12 cellular contexts compared by ENCODE assay signal in genomic region chr16:46962629-46963028, GRCh38. TPM values are rescaled to one million over a fixed set of nuclear protein-coding genes. Genes with fewer than 3 reads are reported as not detected.
DNase-seq lines count a peak whose midpoint lies in the region; ATAC-seq and TF ChIP-seq lines count a peak whose summit lies in the region.
"Had no signal": no experiment of that assay in that cellular context is flagged by ENCODE, and none has a peak within 500 bp of the region (broad histone marks: within the 10 kb centered on the region; RNA-seq: fewer than 3 reads in every experiment).

No MANE protein-coding gene starts in this region.

- no peak for DNase-seq in CD4-positive, CD25-positive, alpha-beta regulatory T cell
- DNase-seq in HCT116 (ENCODE audit: low read depth, low spot score) (no peak), adrenal gland (peak in 1 of 7 donors; percentile 32), HT-29 (ENCODE audit: low spot score) (no peak)
- DNase-seq in naive thymus-derived CD4-positive, alpha-beta T cell = no peak
- DNase-seq: COR-L47, NCI-H187, SHP77 treated with DMSO at 0.1 percent for 48 hours, substantia nigra had no signal

- H3K27ac Mint-ChIP-seq in CD4-positive, CD25-positive, alpha-beta regulatory T cell = peak overlapping the region; percentile 79 to 85 (median 79)
- peak overlapping the region in 7 of 9 donors; percentile 48 to 75 (median 72) for H3K27ac Mint-ChIP-seq in naive thymus-derived CD4-positive, alpha-beta T cell

- CTCF ChIA-PET in HCT116 (lab: Charles Lee) = interaction anchor here (0.7 to 1.4 kb wide), 2 partner anchors 9 to 14 kb away, joined by 3 to 4 read pairs; no protein-coding TSS in a partner anchor
- CTCF ChIA-PET in naive thymus-derived CD4-positive, alpha-beta T cell (lab: Charles Lee) = no interaction called here

- no peaks in the 10 kb centered on the region for H3K9me2 ChIP-seq in HCT116 (ENCODE audit: insufficient read depth)

- no peak for TF ChIP-seq RAD21 in HCT116 (IDR thresholded peaks at IDR 0.05; ENCODE audit: low read depth)

- no peaks in the 10 kb centered on the region for H3K9me3 Mint-ChIP-seq in CD4-positive, CD25-positive, alpha-beta regulatory T cell
- no peaks in the 10 kb centered on the region for H3K9me3 Mint-ChIP-seq in naive thymus-derived CD4-positive, alpha-beta T cell

- H4K20me1 ChIP-seq in HCT116 (ENCODE audit: insufficient read depth) = peaks cover 11% of the 10 kb centered on the region; the same call in 1 of the 2 replicates

- H3K4me3 ChIP-seq in CD4-positive, CD25-positive, alpha-beta regulatory T cell (ENCODE audit: low read depth, low read length) = no peak overlapping the region
- H3K4me3 ChIP-seq in HCT116 (replicated peaks in 1 of 2; ENCODE audit: low read depth in 1 of 2, low read length in 2 of 2) = no peak overlapping the region
- no peak overlapping the region for H3K4me3 ChIP-seq in adrenal gland
- no peak overlapping the region for H3K4me3 ChIP-seq in naive thymus-derived CD4-positive, alpha-beta T cell (ENCODE audit: low read length)

- no peaks in the 10 kb centered on the region for H3K27me3 Mint-ChIP-seq in CD4-positive, CD25-positive, alpha-beta regulatory T cell
- no peaks in the 10 kb centered on the region for H3K27me3 Mint-ChIP-seq in naive thymus-derived CD4-positive, alpha-beta T cell

- BruUV-seq in HCT116 (replicated peaks; lab: Mats Ljungman, UMichigan) = TSS peak; percentile 1

- TF ChIP-seq CTCF in HCT116 (IDR thresholded peaks at IDR 0.05 in 2 of 3, conservative IDR thresholded peaks at IDR 0.05 in 1 of 3; ENCODE audit: borderline replicate concordance in 1 of 3, insufficient read depth in 1 of 3, low read depth in 2 of 3, low read length in 2 of 3) (no peak), adrenal gland (IDR thresholded peaks at IDR 0.05) (no peak)

- intact Hi-C loops in HCT116 (cut with micrococcal nuclease) (no loop called here), adrenal gland (cut with DNase I) (no loop called here)
- intact Hi-C loops in naive thymus-derived CD4-positive, alpha-beta T cell (cut with micrococcal nuclease) = no loop called here

- H3K36me3 Mint-ChIP-seq in CD4-positive, CD25-positive, alpha-beta regulatory T cell = peaks cover 36% of the 10 kb centered on the region
- peaks cover 26 to 50% (median 36%) of the 10 kb centered on the region in 5 donors for H3K36me3 Mint-ChIP-seq in naive thymus-derived CD4-positive, alpha-beta T cell

- peak overlapping the region; percentile 68 for H3K27ac ChIP-seq in CD4-positive, CD25-positive, alpha-beta regulatory T cell (ENCODE audit: insufficient read depth, low read length, poor library complexity, severe bottlenecking)
- H3K27ac ChIP-seq in HCT116 (ENCODE audit: low read depth, low read length) (no peak overlapping the region), adrenal gland (peak overlapping the region; percentile 41 to 74 (median 69))
- H3K27ac ChIP-seq in naive thymus-derived CD4-positive, alpha-beta T cell (ENCODE audit: low read depth, low read length) = no peak overlapping the region

- H3K4me1 ChIP-seq in CD4-positive, CD25-positive, alpha-beta regulatory T cell (ENCODE audit: control insufficient read depth, insufficient read depth, low read length, poor library complexity, severe bottlenecking) = peaks cover 18% of the 10 kb centered on the region
- no peaks in the 10 kb centered on the region for H3K4me1 ChIP-seq in HCT116 (ENCODE audit: control insufficient read depth in 1 of 2, insufficient read depth in 2 of 2, low read length in 2 of 2)
- peaks cover 18 to 30% of the 10 kb centered on the region in 2 donors for H3K4me1 ChIP-seq in adrenal gland (replicated peaks in 1 of 2)
- peaks cover 0 to 15% of the 10 kb centered on the region in 2 donors for H3K4me1 ChIP-seq in naive thymus-derived CD4-positive, alpha-beta T cell (ENCODE audit: control insufficient read depth in 2 of 2, insufficient read depth in 2 of 2, low read length in 2 of 2)

- H3K9me3 ChIP-seq in CD4-positive, CD25-positive, alpha-beta regulatory T cell (ENCODE audit: control insufficient read depth in 2 of 2, low read length in 2 of 2) = no peaks in the 10 kb centered on the region
- H3K9me3 ChIP-seq in HCT116 (ENCODE audit: control insufficient read depth in 1 of 2, insufficient read depth in 1 of 2, low read depth in 1 of 2, low read length in 2 of 2) = no peaks in the 10 kb centered on the region
- H3K9me3 ChIP-seq in adrenal gland (replicated peaks in 1 of 3) = no peaks in the 10 kb centered on the region
- no peaks in the 10 kb centered on the region for H3K9me3 ChIP-seq in naive thymus-derived CD4-positive, alpha-beta T cell (ENCODE audit: control insufficient read depth in 2 of 3, low read length in 3 of 3)

- TF ChIP-seq POLR2A in HCT116 (IDR thresholded peaks at IDR 0.05; ENCODE audit: borderline replicate concordance, extremely low read depth, insufficient read depth, insufficient read length) (no peak), adrenal gland (IDR thresholded peaks at IDR 0.05) (no peak)

- H3K4me2 ChIP-seq in HCT116 (ENCODE audit: low read length) = no peak overlapping the region

- H3K79me2 ChIP-seq in HCT116 (ENCODE audit: insufficient read depth, low read length) = peaks cover 84% of the 10 kb centered on the region

- no peak for ATAC-seq in CD4-positive, CD25-positive, alpha-beta regulatory T cell (ENCODE audit: low read depth in 2 of 2)
- no peak for ATAC-seq in HCT116
- no peak for ATAC-seq in naive thymus-derived CD4-positive, alpha-beta T cell
- ATAC-seq in HG03432 (IDR thresholded peaks at IDR 0.05; ENCODE audit: unreplicated experiment) = no peak
- no peak for ATAC-seq in HG03571 (IDR thresholded peaks at IDR 0.05; ENCODE audit: unreplicated experiment)
- ATAC-seq in HG03521 (IDR thresholded peaks at IDR 0.05; ENCODE audit: unreplicated experiment) = no peak

- no peaks in the 10 kb centered on the region for H3K27me3 ChIP-seq in CD4-positive, CD25-positive, alpha-beta regulatory T cell (ENCODE audit: control insufficient read depth, insufficient read depth, low read length)
- H3K27me3 ChIP-seq in HCT116 (ENCODE audit: insufficient read depth, low read length) (no peaks in the 10 kb centered on the region), adrenal gland (no peaks in the 10 kb centered on the region)
- no peaks in the 10 kb centered on the region for H3K27me3 ChIP-seq in naive thymus-derived CD4-positive, alpha-beta T cell (ENCODE audit: control insufficient read depth in 2 of 2, insufficient read depth in 2 of 2, low read length in 2 of 2)

- 40 to 44% (median 42%) methylated on average over 3 of the region's 3 CpGs for WGBS in adrenal gland, 4 donors

- POLR2A ChIA-PET in HCT116 (lab: Charles Lee) = no interaction called here
- POLR2A ChIA-PET in naive thymus-derived CD4-positive, alpha-beta T cell (lab: Charles Lee) = interaction anchor here (2.7 kb wide), 1 partner anchor 11 kb away, joined by 22 read pairs; the partner anchor contains the start of gene DNAJA2

- RAD21 ChIA-PET in HCT116 (lab: Charles Lee; ENCODE audit: low non-redundant PET in 1 of 2, low total read pairs in 2 of 2, uncharacterized antibody in 2 of 2, unreplicated experiment in 2 of 2) = no interaction called here

- H3K4me1 Mint-ChIP-seq in CD4-positive, CD25-positive, alpha-beta regulatory T cell = peaks cover 16 to 64% (median 45%) of the 10 kb centered on the region in 4 donors
- peaks cover 19 to 54% (median 42%) of the 10 kb centered on the region in 7 donors for H3K4me1 Mint-ChIP-seq in naive thymus-derived CD4-positive, alpha-beta T cell

- H3K9ac ChIP-seq in HCT116 (ENCODE audit: low read length) = no peak overlapping the region

- H3K4me3 Mint-ChIP-seq in CD4-positive, CD25-positive, alpha-beta regulatory T cell = peak overlapping the region in 1 of 4 donors; percentile 44
- peak overlapping the region in 3 of 10 donors; percentile 6 to 27 (median 20) for H3K4me3 Mint-ChIP-seq in naive thymus-derived CD4-positive, alpha-beta T cell

- peaks cover 93% of the 10 kb centered on the region for H3K36me3 ChIP-seq in CD4-positive, CD25-positive, alpha-beta regulatory T cell (ENCODE audit: control insufficient read depth, insufficient read depth, low read length)
- peaks cover 67 to 79% of the 10 kb centered on the region in 2 experiments for H3K36me3 ChIP-seq in HCT116 (ENCODE audit: control insufficient read depth in 1 of 2, insufficient read depth in 2 of 2, low read length in 2 of 2)
- peaks cover 0 to 92% of the 10 kb centered on the region in 2 donors for H3K36me3 ChIP-seq in adrenal gland (replicated peaks in 1 of 2)
- H3K36me3 ChIP-seq in naive thymus-derived CD4-positive, alpha-beta T cell (ENCODE audit: control insufficient read depth in 2 of 3, insufficient read depth in 3 of 3, low read length in 3 of 3) = peaks cover 36 to 89% (median 52%) of the 10 kb centered on the region in 3 experiments

- H2AFZ ChIP-seq in HCT116 (ENCODE audit: low read depth, low read length, poor library complexity, severe bottlenecking) = no peak overlapping the region

TF ChIP-seq in HCT116, 20 proteins besides CTCF, POLR2A, EP300 and RAD21:
- TF ChIP-seq JUND (IDR thresholded peaks at IDR 0.05) = no peak

RNA-seq across cellular contexts. Expression of gene DNAJA2, which starts 10.8 kb away (rescaled TPM):
- total RNA-seq in CD4-positive, CD25-positive, alpha-beta regulatory T cell = 90.8 TPM
- 100 to 1,000 TPM in 2 of 4 donors, 10 to 100 TPM in 2; 93.2 to 110 (median 100) TPM for polyA plus RNA-seq in CD4-positive, CD25-positive, alpha-beta regulatory T cell
- total RNA-seq in HCT116 (2021; ENCODE audit: unreplicated experiment) (68.2 TPM), adrenal gland (10 to 100 TPM; 48.6 to 80.1 (median 71.4) TPM)
- 32.3 and 35.0 TPM in 2 replicates for polyA plus RNA-seq in HCT116 (2012)
- polyA plus RNA-seq in adrenal gland = 10 to 100 TPM; 34.7 to 81.6 (median 35.7) TPM
- total RNA-seq in naive thymus-derived CD4-positive, alpha-beta T cell = 10 to 100 TPM; 59.4 to 73.3 (median 60.9) TPM
- polyA plus RNA-seq in naive thymus-derived CD4-positive, alpha-beta T cell = 10 to 100 TPM; 69.2 to 98.2 TPM
- 35.4 and 36.5 TPM in 2 replicates for total RNA-seq in HT-29 (2014; rRNA removed; shearing (Covaris generic))

Comparison
In these comparisons a context has a peak if more than half of its experiments do, and no peak if none do; other contexts are left out.
1. H3K27ac ChIP-seq: peak in CD4-positive, CD25-positive, alpha-beta regulatory T cell (single experiment) and adrenal gland (5 of 5); none in HCT116 (single experiment) and naive thymus-derived CD4-positive, alpha-beta T cell (single experiment).